ENCODE assay signal across 20 cellular contexts in the genomic region with DNA sequence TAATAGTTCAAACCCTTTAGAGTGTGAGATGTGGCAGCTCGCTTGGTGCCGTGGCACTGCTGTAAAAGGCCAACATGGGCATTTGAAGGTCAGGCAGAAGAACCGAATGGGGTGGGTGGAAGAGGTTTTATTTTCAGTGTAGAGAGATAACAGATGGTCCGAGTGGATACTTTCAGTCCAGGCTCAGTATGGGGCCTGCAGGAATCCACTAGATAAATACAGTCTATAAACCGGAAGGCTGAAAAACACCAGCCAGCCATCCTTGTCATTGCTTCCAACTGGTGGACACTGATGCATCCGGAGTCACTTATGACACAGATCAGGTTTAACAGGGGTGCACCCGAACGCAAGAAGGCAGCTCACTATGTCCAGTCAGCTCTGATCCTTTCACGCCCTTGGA.
"Had no signal": no experiment of that assay in that cellular context is flagged by ENCODE, and none has a peak within 500 bp of the region (broad histone marks: within the 10 kb centered on the region; RNA-seq: fewer than 3 reads in every experiment).

No MANE protein-coding gene starts in this region.

- H3K9me3 ChIP-seq: colonic mucosa, neutrophil, pancreas, testis, tibial nerve, upper lobe of right lung, vagina had no signal

- H3K27me3 Mint-ChIP-seq: progenitor cell of endocrine pancreas; stimulated activated memory B cell treated with anti-CD40 and anti-IgM and Interleukin-4, amounts not matched to agents 10 μg/mL and 1 μg/mL and 100 μg/mL, for 72 hours; stimulated activated naive CD8-positive, alpha-beta T cell treated with anti-CD3 and anti-CD28 coated beads, Interleukin-15, amount 100 ng/mL, for 72 hours had no signal

- H3K4me1 ChIP-seq: colonic mucosa, pancreas, testis, tibial nerve, upper lobe of right lung, vagina had no signal

- H3K9me3 Mint-ChIP-seq: endodermal cell; naive thymus-derived CD4-positive, alpha-beta T cell; stimulated activated memory B cell treated with anti-CD40 and anti-IgM and Interleukin-4, amounts not matched to agents 10 μg/mL and 1 μg/mL and 100 μg/mL, for 72 hours; stimulated activated naive CD8-positive, alpha-beta T cell treated with anti-CD3 and anti-CD28 coated beads, Interleukin-15, amount 100 ng/mL, for 72 hours had no signal

- DNase-seq: colonic mucosa; dermis blood vessel endothelial cell; endodermal cell; foreskin melanocyte; hippocampal formation; kidney glomerular epithelial cell; naive thymus-derived CD4-positive, alpha-beta T cell; pancreas; right cardiac atrium; small intestine; stimulated activated CD4-positive, alpha-beta T cell treated with anti-CD3 and anti-CD28 coated beads, Interleukin-4, amount 100 ng/mL, for 1 hour; stimulated activated CD8-positive, alpha-beta memory T cell treated with anti-CD3 and anti-CD28 coated beads, Interleukin-4, amount 100 ng/mL, for 48 hours; stimulated activated naive CD8-positive, alpha-beta T cell treated with anti-CD3 and anti-CD28 coated beads, Interleukin-15, amount 100 ng/mL, for 72 hours; testis; upper lobe of right lung had no signal

- H3K27ac Mint-ChIP-seq: endodermal cell; progenitor cell of endocrine pancreas; stimulated activated memory B cell treated with anti-CD40 and anti-IgM and Interleukin-4, amounts not matched to agents 10 μg/mL and 1 μg/mL and 100 μg/mL, for 72 hours had no signal

- H3K4me3 ChIP-seq: colonic mucosa, pancreas, testis, tibial nerve, upper lobe of right lung, vagina had no signal

- H3K4me1 Mint-ChIP-seq: endodermal cell; naive thymus-derived CD4-positive, alpha-beta T cell; stimulated activated memory B cell treated with anti-CD40 and anti-IgM and Interleukin-4, amounts not matched to agents 10 μg/mL and 1 μg/mL and 100 μg/mL, for 72 hours; stimulated activated naive CD8-positive, alpha-beta T cell treated with anti-CD3 and anti-CD28 coated beads, Interleukin-15, amount 100 ng/mL, for 72 hours had no signal

- ATAC-seq: naive thymus-derived CD4-positive, alpha-beta T cell; pancreas; right cardiac atrium; stimulated activated memory B cell treated with anti-CD40 and anti-IgM and Interleukin-4, amounts not matched to agents 10 μg/mL and 1 μg/mL and 100 μg/mL, for 72 hours; stimulated activated naive CD8-positive, alpha-beta T cell treated with anti-CD3 and anti-CD28 coated beads, Interleukin-15, amount 100 ng/mL, for 72 hours; upper lobe of right lung had no signal

- H3K27me3 ChIP-seq: colonic mucosa, neutrophil, pancreas, testis, tibial nerve, upper lobe of right lung, vagina had no signal

- H3K4me3 Mint-ChIP-seq: endodermal cell; naive thymus-derived CD4-positive, alpha-beta T cell; stimulated activated memory B cell treated with anti-CD40 and anti-IgM and Interleukin-4, amounts not matched to agents 10 μg/mL and 1 μg/mL and 100 μg/mL, for 72 hours; stimulated activated naive CD8-positive, alpha-beta T cell treated with anti-CD3 and anti-CD28 coated beads, Interleukin-15, amount 100 ng/mL, for 72 hours had no signal

- H3K27ac ChIP-seq: colonic mucosa, neutrophil, pancreas, testis, tibial nerve, upper lobe of right lung, vagina had no signal
